In genomic region chr7:106375499-106375898, GRCh38 we compare ENCODE assay signal across 17 cellular contexts.
DNase-seq lines count a peak whose midpoint lies in the region; ATAC-seq, FAIRE-seq and TF ChIP-seq lines count a peak whose summit lies in the region.
"Had no signal": no experiment of that assay in that cellular context is flagged by ENCODE, and none has a peak within 500 bp of the region (broad histone marks: within the 10 kb centered on the region; RNA-seq: fewer than 3 reads in every experiment).

No MANE protein-coding gene starts in this region.

- no peaks in the 10 kb centered on the region for H3K27me3 ChIP-seq in heart right ventricle
- H3K27me3 ChIP-seq: BLaER1 had no signal

- peak overlapping the region; percentile 74 to 80; a peak in 5 of 6 replicates for H3K27ac ChIP-seq in A549
- H3K27ac ChIP-seq in heart right ventricle = no peak overlapping the region
- H3K27ac ChIP-seq: 22Rv1, BLaER1, GM23248 had no signal

- H3K4me3 ChIP-seq in A549 (no peak overlapping the region), heart right ventricle (no peak overlapping the region), mucosa of descending colon (no peak overlapping the region)
- H3K4me3 ChIP-seq: BLaER1, GM12878, GM23248, HAP-1 had no signal

- TF ChIP-seq EP300 in A549 (IDR thresholded peaks at IDR 0.05) = no peak

- H3K27ac Mint-ChIP-seq in activated CD4-positive, alpha-beta T cell treated with anti-CD3 and anti-CD28 coated beads for 36 hours = no peak overlapping the region
- no peak overlapping the region for H3K27ac Mint-ChIP-seq in activated CD4-positive, alpha-beta T cell treated with anti-CD3 and anti-CD28 coated beads, Interleukin-2, amount 10 ng/mL, durations not matched to agents 24 days and 14 days
- H3K27ac Mint-ChIP-seq: CD8-positive, alpha-beta T cell had no signal

- no peak overlapping the region for H3K4me2 ChIP-seq in A549
- H3K4me2 ChIP-seq: BLaER1 had no signal

- peaks cover 29% of the 10 kb centered on the region for H3K4me1 ChIP-seq in A549
- peaks cover 0 to 13% (median 0%) of the 10 kb centered on the region in 9 donors for H3K4me1 ChIP-seq in heart right ventricle
- H3K4me1 ChIP-seq in mucosa of descending colon (ENCODE audit: low read depth) = no peaks in the 10 kb centered on the region
- H3K4me1 ChIP-seq: HAP-1 had no signal

- H3K27me3 Mint-ChIP-seq in activated CD4-positive, alpha-beta T cell treated with anti-CD3 and anti-CD28 coated beads for 36 hours = peaks cover 2% of the 10 kb centered on the region
- no peaks in the 10 kb centered on the region for H3K27me3 Mint-ChIP-seq in activated CD4-positive, alpha-beta T cell treated with anti-CD3 and anti-CD28 coated beads, Interleukin-2, amount 10 ng/mL, durations not matched to agents 24 days and 14 days

- no peak for FAIRE-seq in A549 (lab: Jason Lieb, UNC)
- FAIRE-seq: GM12878, GM19239, HepG2 had no signal

- DNase-seq in activated CD4-positive, alpha-beta T cell treated with anti-CD3 and anti-CD28 coated beads for 36 hours = no peak
- DNase-seq in activated CD4-positive, alpha-beta T cell treated with anti-CD3 and anti-CD28 coated beads, Interleukin-2, amount 10 ng/mL, durations not matched to agents 24 days and 14 days = no peak
- DNase-seq in A549 (ENCODE audit: low read depth in 1 of 2, low spot score in 1 of 2) (no peak), heart right ventricle (peak; percentile 23 to 34), mucosa of descending colon (no peak), EL (no peak)
- DNase-seq: Calu3; CD8-positive, alpha-beta T cell; DMS79 treated with DMSO at 0.1 percent for 48 hours; GM23248 had no signal

- no peak overlapping the region for H3K4me3 Mint-ChIP-seq in activated CD4-positive, alpha-beta T cell treated with anti-CD3 and anti-CD28 coated beads for 36 hours
- H3K4me3 Mint-ChIP-seq in activated CD4-positive, alpha-beta T cell treated with anti-CD3 and anti-CD28 coated beads, Interleukin-2, amount 10 ng/mL, durations not matched to agents 24 days and 14 days = no peak overlapping the region
- H3K4me3 Mint-ChIP-seq: CD8-positive, alpha-beta T cell had no signal

- peaks cover 9% of the 10 kb centered on the region for H3K4me1 Mint-ChIP-seq in activated CD4-positive, alpha-beta T cell treated with anti-CD3 and anti-CD28 coated beads for 36 hours
- peaks cover 7% of the 10 kb centered on the region for H3K4me1 Mint-ChIP-seq in activated CD4-positive, alpha-beta T cell treated with anti-CD3 and anti-CD28 coated beads, Interleukin-2, amount 10 ng/mL, durations not matched to agents 24 days and 14 days

- no peak for TF ChIP-seq POLR2A in A549 (IDR thresholded peaks at IDR 0.05; ENCODE audit: low read length)

- peak; percentile 56 for ATAC-seq in activated CD4-positive, alpha-beta T cell treated with anti-CD3 and anti-CD28 coated beads for 36 hours
- ATAC-seq in A549 (no peak), heart right ventricle (peak in 7 of 8 donors; percentile 78 to 93 (median 85)), mucosa of descending colon (peak; percentile 28), GM18520 (IDR thresholded peaks at IDR 0.05; ENCODE audit: unreplicated experiment) (no peak)
- ATAC-seq: CD8-positive, alpha-beta T cell; GM12878 had no signal

- H3K36me3 Mint-ChIP-seq in activated CD4-positive, alpha-beta T cell treated with anti-CD3 and anti-CD28 coated beads for 36 hours (ENCODE audit: low read depth) = no peaks in the 10 kb centered on the region
- H3K36me3 Mint-ChIP-seq in activated CD4-positive, alpha-beta T cell treated with anti-CD3 and anti-CD28 coated beads, Interleukin-2, amount 10 ng/mL, durations not matched to agents 24 days and 14 days (ENCODE audit: low read depth) = no peaks in the 10 kb centered on the region
- H3K36me3 Mint-ChIP-seq: CD8-positive, alpha-beta T cell had no signal

- H3K36me3 ChIP-seq in heart right ventricle (no peaks in the 10 kb centered on the region), mucosa of descending colon (ENCODE audit: low read depth) (no peaks in the 10 kb centered on the region)
- H3K36me3 ChIP-seq: BLaER1, HAP-1 had no signal

- CTCF ChIA-PET in activated CD4-positive, alpha-beta T cell treated with anti-CD3 and anti-CD28 coated beads for 36 hours (lab: Charles Lee) = interaction anchor here (0.7 kb wide), 2 partner anchors 10 to 789 kb away, joined by 3 read pairs; no protein-coding TSS in a partner anchor
- CTCF ChIA-PET in A549 (lab: Yijun Ruan, JAX) = interaction anchor here (1.4 kb wide), 1 partner anchor 34 kb away, joined by 3 read pairs; no protein-coding TSS in a partner anchor

- intact Hi-C loops in activated CD4-positive, alpha-beta T cell treated with anti-CD3 and anti-CD28 coated beads for 36 hours (cut with DNase I, micrococcal nuclease) = no loop called here
- intact Hi-C loops in activated CD4-positive, alpha-beta T cell treated with anti-CD3 and anti-CD28 coated beads, Interleukin-2, amount 10 ng/mL, durations not matched to agents 24 days and 14 days (cut with micrococcal nuclease) = no loop called here
- intact Hi-C loops in heart right ventricle (cut with DNase I) (loop anchor here in 1 of 10 donors (10.0 kb wide), 1 partner anchor 201 kb away; no protein-coding TSS in a partner anchor), mucosa of descending colon (cut with DNase I, micrococcal nuclease) (no loop called here)

- POLR2A ChIA-PET in activated CD4-positive, alpha-beta T cell treated with anti-CD3 and anti-CD28 coated beads for 36 hours (lab: Charles Lee) = no interaction called here
- POLR2A ChIA-PET in A549 (lab: Yijun Ruan, JAX) = interaction anchor here (0.7 kb wide), 1 partner anchor 84 kb away, joined by 3 read pairs; no protein-coding TSS in a partner anchor

- TF ChIP-seq CTCF in A549 (IDR thresholded peaks at IDR 0.05) (no peak), heart right ventricle (IDR thresholded peaks at IDR 0.05) (no peak), mucosa of descending colon (IDR thresholded peaks at IDR 0.05) (no peak)

- 89% methylated on average over 2 of the region's 2 CpGs for WGBS in A549 (ENCODE audit: missing lambda C conversion rate)
- 77 to 78% methylated on average over 2 of the region's 2 CpGs for WGBS in heart right ventricle, 2 donors

- no peak for TF ChIP-seq RAD21 in A549 (conservative IDR thresholded peaks at IDR 0.05 in 1 of 2, IDR thresholded peaks at IDR 0.05 in 1 of 2)

- no peaks in the 10 kb centered on the region for H3K9me3 Mint-ChIP-seq in activated CD4-positive, alpha-beta T cell treated with anti-CD3 and anti-CD28 coated beads for 36 hours (ENCODE audit: low read depth)
- no peaks in the 10 kb centered on the region for H3K9me3 Mint-ChIP-seq in activated CD4-positive, alpha-beta T cell treated with anti-CD3 and anti-CD28 coated beads, Interleukin-2, amount 10 ng/mL, durations not matched to agents 24 days and 14 days
- H3K9me3 Mint-ChIP-seq: CD8-positive, alpha-beta T cell had no signal

- peaks cover 11% of the 10 kb centered on the region for H3K9me3 ChIP-seq in A549
- no peaks in the 10 kb centered on the region for H3K9me3 ChIP-seq in heart right ventricle
- H3K9me3 ChIP-seq in mucosa of descending colon = no peaks in the 10 kb centered on the region
- H3K9me3 ChIP-seq: BLaER1, HAP-1 had no signal

TF ChIP-seq in A549, 52 proteins besides CTCF, POLR2A, EP300 and RAD21:
- TF ChIP-seq HOXB5 (CRISPR knock-in tag; IDR thresholded peaks at IDR 0.05) = no peak
- no peak for TF ChIP-seq BCL3 (IDR thresholded peaks at IDR 0.05)
- no peak for TF ChIP-seq ZFP36 (IDR thresholded peaks at IDR 0.05; ENCODE audit: borderline replicate concordance, partially characterized antibody)
- TF ChIP-seq SREBF2 (IDR thresholded peaks at IDR 0.05) = no peak
- no peak for TF ChIP-seq TP53 (CRISPR knock-in tag; IDR thresholded peaks at IDR 0.05)

Comparison
In these comparisons a context has a peak if more than half of its experiments do, and no peak if none do; other contexts are left out.
1. ATAC-seq: peak in activated CD4-positive, alpha-beta T cell treated with anti-CD3 and anti-CD28 coated beads for 36 hours (single experiment), heart right ventricle (7 of 8) and mucosa of descending colon (single experiment); none in A549 (0 of 2) and GM18520 (single experiment).
2. DNase-seq: peak in heart right ventricle (2 of 2); none in activated CD4-positive, alpha-beta T cell treated with anti-CD3 and anti-CD28 coated beads for 36 hours (single experiment), activated CD4-positive, alpha-beta T cell treated with anti-CD3 and anti-CD28 coated beads, Interleukin-2, amount 10 ng/mL, durations not matched to agents 24 days and 14 days (single experiment), A549 (0 of 2), mucosa of descending colon (0 of 3) and EL (single experiment).
3. H3K27ac ChIP-seq: peak in A549 (2 of 2); none in heart right ventricle (0 of 10).